ENCODE assay signal across 26 cellular contexts in genomic region chr12:88251798-88252197, GRCh38.
"Had no signal": no experiment of that assay in that cellular context is flagged by ENCODE, and none has a peak within 500 bp of the region (broad histone marks: within the 10 kb centered on the region; RNA-seq: fewer than 3 reads in every experiment).

No MANE protein-coding gene starts in this region.

- H3K27me3 Mint-ChIP-seq: activated naive CD4-positive, alpha-beta T cell treated with anti-CD3 and anti-CD28 coated beads, Interleukin-2, amount 50 U/mL, for 24 hours had no signal

- H3K4me3 Mint-ChIP-seq: activated CD4-positive, alpha-beta T cell treated with anti-CD3 and anti-CD28 coated beads, Interleukin-2, amount 10 ng/mL, durations not matched to agents 24 days and 14 days; activated CD8-positive, alpha-beta T cell treated with anti-CD3 and anti-CD28 coated beads for 36 hours; activated naive CD4-positive, alpha-beta T cell treated with anti-CD3 and anti-CD28 coated beads, Interleukin-2, amount 50 U/mL, for 24 hours; activated T-cell treated with anti-CD3 and anti-CD28 coated beads, Interleukin-2, amount 50 U/mL, for 72 hours; activated T-helper 17 cell treated with anti-CD3 and anti-CD28 coated beads, Interleukin-2, amount 50 U/mL, for 72 hours; brain; T-helper 1 cell treated with Interleukin-12 subunit alpha and Interleukin-12 subunit beta and Interleukin-4 antibody, amounts not matched to agents 30 μg/mL and 1 μg/mL, for 36 hours; T-helper 2 cell treated with Interferon-gamma antibody and Interleukin-4, amounts not matched to agents 5 μg/mL and 100 μg/mL, for 36 hours had no signal

- H3K27ac Mint-ChIP-seq: activated CD4-positive, alpha-beta T cell treated with anti-CD3 and anti-CD28 coated beads, Interleukin-2, amount 10 ng/mL, durations not matched to agents 24 days and 14 days; activated CD8-positive, alpha-beta T cell treated with anti-CD3 and anti-CD28 coated beads for 36 hours; activated naive CD4-positive, alpha-beta T cell treated with anti-CD3 and anti-CD28 coated beads, Interleukin-2, amount 50 U/mL, for 24 hours; activated T-cell treated with anti-CD3 and anti-CD28 coated beads, Interleukin-2, amount 50 U/mL, for 72 hours; activated T-helper 17 cell treated with anti-CD3 and anti-CD28 coated beads, Interleukin-2, amount 50 U/mL, for 72 hours; brain; T-helper 1 cell treated with Interleukin-12 subunit alpha and Interleukin-12 subunit beta and Interleukin-4 antibody, amounts not matched to agents 30 μg/mL and 1 μg/mL, for 36 hours; T-helper 2 cell treated with Interferon-gamma antibody and Interleukin-4, amounts not matched to agents 5 μg/mL and 100 μg/mL, for 36 hours had no signal

- DNase-seq: activated CD4-positive, alpha-beta T cell treated with anti-CD3 and anti-CD28 coated beads, Interleukin-2, amount 10 ng/mL, durations not matched to agents 24 days and 14 days; activated CD4-positive, alpha-beta T cell treated with anti-CD3 and anti-CD28 coated beads, Interleukin-2, amount 50 U/mL, for 4 hours; activated CD8-positive, alpha-beta T cell treated with anti-CD3 and anti-CD28 coated beads for 36 hours; activated gamma-delta T cell; activated naive CD4-positive, alpha-beta T cell treated with Interleukin-2 at 50 U/mL for 16 hours; activated T-cell treated with anti-CD3 and anti-CD28 coated beads, Interleukin-2, amount 50 U/mL, for 1 hour; activated T-cell treated with anti-CD3 and anti-CD28 coated beads, Interleukin-2, amount 50 U/mL, for 72 hours; adrenal gland; caudate nucleus; NCI-H1105; NCI-H1417 treated with DMSO at 0.1 percent for 48 hours; NCI-H187 treated with DMSO at 0.1 percent for 48 hours; NCI-H2081 treated with DMSO at 0.1 percent for 48 hours; NCI-H345; NCI-H524 treated with DMSO at 0.1 percent for 48 hours; NK-92 treated with Interleukin-12 subunit alpha and Interleukin-12 subunit beta, amount 100 ng/mL, for 24 hours; PC-3; Peyer's patch; RPMI8226; SHP77 treated with DMSO at 0.1 percent for 48 hours; SK-N-SH had no signal

- ATAC-seq: activated CD8-positive, alpha-beta T cell treated with anti-CD3 and anti-CD28 coated beads for 36 hours; activated T-cell treated with anti-CD3 and anti-CD28 coated beads, Interleukin-2, amount 50 U/mL, for 72 hours; activated T-helper 17 cell treated with anti-CD3 and anti-CD28 coated beads, Interleukin-2, amount 50 U/mL, for 72 hours; PC-3 had no signal

- H3K4me1 Mint-ChIP-seq: activated CD4-positive, alpha-beta T cell treated with anti-CD3 and anti-CD28 coated beads, Interleukin-2, amount 10 ng/mL, durations not matched to agents 24 days and 14 days; activated naive CD4-positive, alpha-beta T cell treated with anti-CD3 and anti-CD28 coated beads, Interleukin-2, amount 50 U/mL, for 24 hours; activated T-helper 17 cell treated with anti-CD3 and anti-CD28 coated beads, Interleukin-2, amount 50 U/mL, for 72 hours had no signal

- H3K9me3 Mint-ChIP-seq: activated CD8-positive, alpha-beta T cell treated with anti-CD3 and anti-CD28 coated beads for 36 hours; activated naive CD4-positive, alpha-beta T cell treated with anti-CD3 and anti-CD28 coated beads, Interleukin-2, amount 50 U/mL, for 24 hours; activated T-helper 17 cell treated with anti-CD3 and anti-CD28 coated beads, Interleukin-2, amount 50 U/mL, for 72 hours; brain; T-helper 1 cell treated with Interleukin-12 subunit alpha and Interleukin-12 subunit beta and Interleukin-4 antibody, amounts not matched to agents 30 μg/mL and 1 μg/mL, for 36 hours; T-helper 2 cell treated with Interferon-gamma antibody and Interleukin-4, amounts not matched to agents 5 μg/mL and 100 μg/mL, for 36 hours had no signal

- H3K36me3 Mint-ChIP-seq: activated naive CD4-positive, alpha-beta T cell treated with anti-CD3 and anti-CD28 coated beads, Interleukin-2, amount 50 U/mL, for 24 hours; brain had no signal
